Comparison of ENCODE assay signal across 2 cellular contexts in genomic region chr3:197682713-197683112, GRCh38.
A peak's percentile ranks its signal among the peaks of the same experiment; 100 is the strongest.
TF ChIP-seq lines count a peak whose summit lies in the region.

No MANE protein-coding gene starts in this region.

TF ChIP-seq in HepG2, 621 proteins besides CTCF, POLR2A, EP300 and RAD21:
- TF ChIP-seq HOXA9 (CRISPR knock-in tag; IDR thresholded peaks at IDR 0.05; ENCODE audit: borderline replicate concordance), result no peak
- TF ChIP-seq ZNF687 (CRISPR knock-in tag; IDR thresholded peaks at IDR 0.05), result 0 out of 2 replicates have a peak, but pooled peaks have one; percentile 3
- no peak for TF ChIP-seq SSRP1 (CRISPR knock-in tag; IDR thresholded peaks at IDR 0.05)
- no peak for TF ChIP-seq NCOA1 (CRISPR knock-in tag; IDR thresholded peaks at IDR 0.05)
- TF ChIP-seq NCOA5 (CRISPR knock-in tag; IDR thresholded peaks at IDR 0.05), result no peak
- TF ChIP-seq CREB1 (IDR thresholded peaks at IDR 0.05), result no peak
- no peak for TF ChIP-seq CREB1 (CRISPR knock-in tag; IDR thresholded peaks at IDR 0.05)

TF ChIP-seq in H1, 55 proteins besides CTCF, POLR2A, EP300 and RAD21:
- TF ChIP-seq BCL11A (IDR thresholded peaks at IDR 0.05; ENCODE audit: low read depth in 2 of 2, low read length in 2 of 2), result no peak
- no peak for TF ChIP-seq TEAD4 (IDR thresholded peaks at IDR 0.05; ENCODE audit: low read depth, low read length)
- no peak for TF ChIP-seq GTF2F1 (IDR thresholded peaks at IDR 0.05; ENCODE audit: borderline replicate concordance, low read depth, low read length)
- no peak for TF ChIP-seq SIX5 (IDR thresholded peaks at IDR 0.05; ENCODE audit: low read depth, low read length)
- no peak for TF ChIP-seq NANOG (IDR thresholded peaks at IDR 0.05; ENCODE audit: insufficient read depth, low read depth, low read length, poor library complexity, severe bottlenecking)
- TF ChIP-seq CEBPB (IDR thresholded peaks at IDR 0.05; ENCODE audit: low read depth, low read length), result no peak
- TF ChIP-seq E2F6 (IDR thresholded peaks at IDR 0.05), result no peak
- no peak for TF ChIP-seq BACH1 (IDR thresholded peaks at IDR 0.05; ENCODE audit: low read length)
- TF ChIP-seq RBBP5 (IDR thresholded peaks at IDR 0.05; ENCODE audit: borderline replicate concordance, low read depth, low read length), result no peak
- TF ChIP-seq ATF2 (IDR thresholded peaks at IDR 0.05; ENCODE audit: low read length), result no peak
- TF ChIP-seq CHD7 (IDR thresholded peaks at IDR 0.05; ENCODE audit: insufficient replicate concordance, low read length), result no peak
